2 cellular contexts compared by ENCODE assay signal in genomic region chr3:105364113-105364512, GRCh38.
A peak's percentile ranks its signal among the peaks of the same experiment; 100 is the strongest.
TF ChIP-seq lines count a peak whose summit lies in the region.

No MANE protein-coding gene starts in this region.

TF ChIP-seq in HCT116, 20 proteins besides CTCF, POLR2A, EP300 and RAD21:
- no peak for TF ChIP-seq POLR2AphosphoS5 (IDR thresholded peaks at IDR 0.05; ENCODE audit: low read depth, low read length)
- TF ChIP-seq, protein P1, sequence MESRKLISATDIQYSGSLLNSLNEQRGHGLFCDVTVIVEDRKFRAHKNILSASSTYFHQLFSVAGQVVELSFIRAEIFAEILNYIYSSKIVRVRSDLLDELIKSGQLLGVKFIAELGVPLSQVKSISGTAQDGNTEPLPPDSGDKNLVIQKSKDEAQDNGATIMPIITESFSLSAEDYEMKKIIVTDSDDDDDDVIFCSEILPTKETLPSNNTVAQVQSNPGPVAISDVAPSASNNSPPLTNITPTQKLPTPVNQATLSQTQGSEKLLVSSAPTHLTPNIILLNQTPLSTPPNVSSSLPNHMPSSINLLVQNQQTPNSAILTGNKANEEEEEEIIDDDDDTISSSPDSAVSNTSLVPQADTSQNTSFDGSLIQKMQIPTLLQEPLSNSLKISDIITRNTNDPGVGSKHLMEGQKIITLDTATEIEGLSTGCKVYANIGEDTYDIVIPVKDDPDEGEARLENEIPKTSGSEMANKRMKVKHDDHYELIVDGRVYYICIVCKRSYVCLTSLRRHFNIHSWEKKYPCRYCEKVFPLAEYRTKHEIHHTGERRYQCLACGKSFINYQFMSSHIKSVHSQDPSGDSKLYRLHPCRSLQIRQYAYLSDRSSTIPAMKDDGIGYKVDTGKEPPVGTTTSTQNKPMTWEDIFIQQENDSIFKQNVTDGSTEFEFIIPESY (IDR thresholded peaks at IDR 0.05; ENCODE audit: extremely low read depth, insufficient replicate concordance, low read length), result no peak
- TF ChIP-seq EGR1 (IDR thresholded peaks at IDR 0.05; ENCODE audit: low read depth), result no peak
- TF ChIP-seq FOSL1 (IDR thresholded peaks at IDR 0.05; ENCODE audit: low read depth), result no peak
- no peak for TF ChIP-seq TCF7L2 (IDR thresholded peaks at IDR 0.05; ENCODE audit: borderline replicate concordance, extremely low read depth, insufficient read depth, insufficient read length)
- no peak for TF ChIP-seq ZFX (IDR thresholded peaks at IDR 0.05)
- TF ChIP-seq CBX3 (IDR thresholded peaks at IDR 0.05; ENCODE audit: low read depth), result no peak
- TF ChIP-seq SRF (IDR thresholded peaks at IDR 0.05; ENCODE audit: low read depth), result no peak
- no peak for TF ChIP-seq CEBPB (IDR thresholded peaks at IDR 0.05; ENCODE audit: low read depth)
- no peak for TF ChIP-seq YY1 (IDR thresholded peaks at IDR 0.05; ENCODE audit: extremely low read depth, insufficient replicate concordance, low read depth, low read length)
- TF ChIP-seq JUND (IDR thresholded peaks at IDR 0.05), result no peak
- TF ChIP-seq EZH2 (IDR thresholded peaks at IDR 0.05), result no peak
- no peak for TF ChIP-seq ATF3 (IDR thresholded peaks at IDR 0.05)

TF ChIP-seq in SK-N-SH, 30 proteins besides CTCF, POLR2A, EP300 and RAD21:
- peak; percentile 87 for TF ChIP-seq FOSL2 (IDR thresholded peaks at IDR 0.05; ENCODE audit: borderline replicate concordance, low read depth)
- no peak for TF ChIP-seq MXI1 (IDR thresholded peaks at IDR 0.05; ENCODE audit: low read depth, low read length)
- peak; percentile 50; the same call in 1 of the 2 replicates for TF ChIP-seq TEAD4 (IDR thresholded peaks at IDR 0.05; ENCODE audit: borderline replicate concordance, insufficient read depth)
- no peak for TF ChIP-seq NRF1 (IDR thresholded peaks at IDR 0.05; ENCODE audit: low read depth, low read length)
- peak; percentile 46 for TF ChIP-seq PBX3 (IDR thresholded peaks at IDR 0.05)
- TF ChIP-seq USF1 (IDR thresholded peaks at IDR 0.05; ENCODE audit: borderline replicate concordance, low read depth), result no peak
- TF ChIP-seq RXRA (IDR thresholded peaks at IDR 0.05; ENCODE audit: borderline replicate concordance, low read depth), result peak; percentile 48; the same call in 1 of the 2 replicates
- TF ChIP-seq JUND (IDR thresholded peaks at IDR 0.05), result peak; percentile 80
- TF ChIP-seq, protein P1 (IDR thresholded peaks at IDR 0.05; ENCODE audit: borderline replicate concordance, low read depth), result no peak
